ENCODE assay signal across 17 cellular contexts in the genomic region with DNA sequence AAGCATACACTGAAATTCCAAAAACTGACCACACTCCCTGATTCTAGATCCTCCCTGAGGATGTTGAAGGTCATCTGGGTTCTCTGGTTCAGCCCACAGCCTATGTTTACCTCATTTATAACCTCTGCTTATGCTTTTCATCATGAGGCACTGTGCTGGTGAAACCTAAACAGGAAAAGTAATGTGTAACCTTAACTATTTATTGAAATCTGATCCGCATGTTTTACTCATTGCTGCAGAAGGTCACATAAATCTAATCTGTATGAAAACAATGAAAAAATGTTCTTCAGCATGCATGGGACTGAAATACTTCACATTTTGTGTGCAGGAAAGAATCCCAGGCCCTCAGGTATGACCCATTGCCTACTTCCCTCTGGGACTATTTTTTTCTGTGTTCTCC. TPM values are rescaled to one million over a fixed set of nuclear protein-coding genes. Genes with fewer than 3 reads are reported as not detected.
DNase-seq lines count a peak whose midpoint lies in the region; ATAC-seq lines count a peak whose summit lies in the region.
"Had no signal": no experiment of that assay in that cellular context is flagged by ENCODE, and none has a peak within 500 bp of the region (broad histone marks: within the 10 kb centered on the region; RNA-seq: fewer than 3 reads in every experiment).

No MANE protein-coding gene starts in this region.

- no peak for ATAC-seq in HG03521 (IDR thresholded peaks at IDR 0.05; ENCODE audit: unreplicated experiment)
- ATAC-seq: activated CD4-positive, CD25-positive, alpha-beta regulatory T cell treated with anti-CD3 and anti-CD28 coated beads, Interleukin-2, amount 50 U/mL, for 24 hours; GM23338; natural killer cell had no signal

- DNase-seq in EL (peak; percentile 39), LHCN-M2 (ENCODE audit: low read depth) (peak; percentile 53), fibroblast of gingiva (ENCODE audit: low read depth) (peak; percentile 36), non-pigmented ciliary epithelial cell (ENCODE audit: low read depth) (peak; percentile 4), NCI-H1436 (lab: John Stamatoyannopoulos, UW) (no peak), NCI-H187 (lab: John Stamatoyannopoulos, UW) (no peak)
- DNase-seq: DMS153; immature natural killer cell; natural killer cell; NCI-H2029; NCI-H526; stimulated activated CD4-positive, alpha-beta T cell treated with anti-CD3 and anti-CD28 coated beads, Interleukin-12 subunit alpha, Interleukin-12 subunit beta, amount 100 ng/mL, for 4 hours; T-helper 9 cell had no signal

RNA-seq across cellular contexts. Expression of a gene that starts 30.3 kb away (rescaled TPM):
- total RNA-seq in LHCN-M2 (2014; rRNA removed), result 222 and 281 TPM in 2 replicates
- polyA plus RNA-seq in LHCN-M2 (2012), result 306 TPM
- total RNA-seq: natural killer cell, SK-MEL-5 had no signal
- polyA plus RNA-seq: immature natural killer cell had no signal

Comparison
In these comparisons a context has a peak if more than half of its experiments do, and no peak if none do; other contexts are left out.
1. DNase-seq: peak in EL (single experiment), LHCN-M2 (single experiment), fibroblast of gingiva (single experiment) and non-pigmented ciliary epithelial cell (single experiment); none in NCI-H1436 (single experiment) and NCI-H187 (0 of 2).